16 cellular contexts compared by ENCODE assay signal in the genomic region with DNA sequence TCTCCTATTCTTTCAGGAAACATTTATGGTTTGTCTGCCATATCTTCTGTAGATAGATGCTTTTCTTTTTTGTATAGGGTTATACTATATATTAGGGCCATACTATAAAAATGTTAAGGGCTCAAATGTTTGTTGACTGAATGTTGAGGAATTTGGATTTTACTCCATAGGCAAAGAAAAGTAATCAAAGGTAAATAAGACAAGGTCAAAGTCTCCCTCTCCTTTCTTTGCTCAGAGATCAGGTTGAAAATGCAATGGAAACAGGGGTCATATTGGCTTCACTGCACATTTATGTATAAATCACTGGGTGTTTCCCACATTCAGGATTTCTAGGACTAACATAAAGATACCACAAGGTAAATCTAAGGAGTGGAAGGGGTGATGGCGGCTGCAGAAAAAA.
DNase-seq lines count a peak whose midpoint lies in the region; ATAC-seq and TF ChIP-seq lines count a peak whose summit lies in the region.
"Had no signal": no experiment of that assay in that cellular context is flagged by ENCODE, and none has a peak within 500 bp of the region (broad histone marks: within the 10 kb centered on the region; RNA-seq: fewer than 3 reads in every experiment).

No MANE protein-coding gene starts in this region.

- no peak for TF ChIP-seq RAD21 in liver (IDR thresholded peaks at IDR 0.05)

- H3K36me3 ChIP-seq in SJCRH30 (no peaks in the 10 kb centered on the region), liver (ENCODE audit: control insufficient read depth in 4 of 4, insufficient read depth in 3 of 4, low read depth in 1 of 4, low read length in 3 of 4) (no peaks in the 10 kb centered on the region)
- H3K36me3 ChIP-seq: BLaER1 had no signal

- intact Hi-C loops in left colon (cut with DNase I, micrococcal nuclease), result no loop called here

- 73% methylated on average over 1 of the region's 1 CpG for WGBS in liver

- no peaks in the 10 kb centered on the region for H3K27me3 ChIP-seq in SJCRH30
- no peaks in the 10 kb centered on the region for H3K27me3 ChIP-seq in liver (ENCODE audit: control insufficient read depth in 4 of 4, insufficient read depth in 4 of 4, low read length in 3 of 4)
- H3K27me3 ChIP-seq: BLaER1 had no signal

- TF ChIP-seq CTCF in liver (IDR thresholded peaks at IDR 0.05; ENCODE audit: low read depth, low read length, missing input control), result no peak
- TF ChIP-seq CTCF in GM10266 (IDR thresholded peaks at IDR 0.05; ENCODE audit: control insufficient read depth, insufficient read depth, low read depth, missing control alignments), result no peak

- DNase-seq in SJCRH30 (no peak), left colon (no peak), COR-L47 (lab: John Stamatoyannopoulos, UW) (no peak), GM10266 (ENCODE audit: extremely low spot score) (no peak)
- DNase-seq in stimulated activated CD4-positive, alpha-beta T cell treated with anti-CD3 and anti-CD28 coated beads, Interleukin-1b, Interleukin-23, amount 100 ng/mL, for 48 hours, result no peak
- DNase-seq: CD4-positive, CD25-positive, alpha-beta regulatory T cell; CD8-positive, alpha-beta T cell; DMS53; DMS79 treated with DMSO at 0.1 percent for 48 hours; GF-D8; GOT3; H7 had no signal

- H3K27ac ChIP-seq in SJCRH30, result peak overlapping the region; percentile 24
- H3K27ac ChIP-seq in liver (ENCODE audit: low read depth in 1 of 2, low read length in 2 of 2), result no peak overlapping the region
- H3K27ac ChIP-seq: BLaER1, C4-2B had no signal

- no peak overlapping the region for H3K4me3 ChIP-seq in SJCRH30
- H3K4me3 ChIP-seq in liver (ENCODE audit: low read depth in 1 of 3, low read length in 3 of 3), result no peak overlapping the region
- H3K4me3 ChIP-seq: BLaER1 had no signal

- peak; percentile 75 for ATAC-seq in left colon
- ATAC-seq: CD8-positive, alpha-beta T cell; HCT116 had no signal

- peaks cover 27% of the 10 kb centered on the region for H3K4me1 ChIP-seq in SJCRH30
- no peaks in the 10 kb centered on the region for H3K4me1 ChIP-seq in liver (ENCODE audit: control insufficient read depth in 4 of 4, insufficient read depth in 4 of 4, low read length in 3 of 4)
- H3K4me1 ChIP-seq: BLaER1 had no signal

- H3K9ac ChIP-seq in liver (ENCODE audit: low read depth in 1 of 2, low read length in 2 of 2), result no peak overlapping the region
- H3K9ac ChIP-seq: BLaER1 had no signal

- no peaks in the 10 kb centered on the region for H3K9me3 ChIP-seq in SJCRH30 (replicated peaks)
- H3K9me3 ChIP-seq in liver (ENCODE audit: control insufficient read depth in 4 of 4, low read length in 3 of 4), result no peaks in the 10 kb centered on the region
- H3K9me3 ChIP-seq: BLaER1 had no signal

TF ChIP-seq in liver, 16 proteins besides CTCF, POLR2A, EP300 and RAD21:
- TF ChIP-seq HNF4A (conservative IDR thresholded peaks at IDR 0.05) (peak; percentile 30 to 73), FOXA1 (IDR thresholded peaks at IDR 0.05) (no peak), TAF1 (conservative IDR thresholded peaks at IDR 0.05) (no peak), SP1 (IDR thresholded peaks at IDR 0.05) (peak; percentile 7), YY1 (IDR thresholded peaks at IDR 0.05) (no peak), NR2F2 (IDR thresholded peaks at IDR 0.05) (no peak), FOXA2 (IDR thresholded peaks at IDR 0.05) (no peak), HNF4G (IDR thresholded peaks at IDR 0.05) (no peak), JUND (IDR thresholded peaks at IDR 0.05) (no peak), RXRA (IDR thresholded peaks at IDR 0.05) (no peak)
- TF ChIP-seq, protein P1, sequence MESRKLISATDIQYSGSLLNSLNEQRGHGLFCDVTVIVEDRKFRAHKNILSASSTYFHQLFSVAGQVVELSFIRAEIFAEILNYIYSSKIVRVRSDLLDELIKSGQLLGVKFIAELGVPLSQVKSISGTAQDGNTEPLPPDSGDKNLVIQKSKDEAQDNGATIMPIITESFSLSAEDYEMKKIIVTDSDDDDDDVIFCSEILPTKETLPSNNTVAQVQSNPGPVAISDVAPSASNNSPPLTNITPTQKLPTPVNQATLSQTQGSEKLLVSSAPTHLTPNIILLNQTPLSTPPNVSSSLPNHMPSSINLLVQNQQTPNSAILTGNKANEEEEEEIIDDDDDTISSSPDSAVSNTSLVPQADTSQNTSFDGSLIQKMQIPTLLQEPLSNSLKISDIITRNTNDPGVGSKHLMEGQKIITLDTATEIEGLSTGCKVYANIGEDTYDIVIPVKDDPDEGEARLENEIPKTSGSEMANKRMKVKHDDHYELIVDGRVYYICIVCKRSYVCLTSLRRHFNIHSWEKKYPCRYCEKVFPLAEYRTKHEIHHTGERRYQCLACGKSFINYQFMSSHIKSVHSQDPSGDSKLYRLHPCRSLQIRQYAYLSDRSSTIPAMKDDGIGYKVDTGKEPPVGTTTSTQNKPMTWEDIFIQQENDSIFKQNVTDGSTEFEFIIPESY (IDR thresholded peaks at IDR 0.05), result no peak
- TF ChIP-seq, protein P2, sequence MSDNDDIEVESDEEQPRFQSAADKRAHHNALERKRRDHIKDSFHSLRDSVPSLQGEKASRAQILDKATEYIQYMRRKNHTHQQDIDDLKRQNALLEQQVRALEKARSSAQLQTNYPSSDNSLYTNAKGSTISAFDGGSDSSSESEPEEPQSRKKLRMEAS (IDR thresholded peaks at IDR 0.05), result no peak
- TF ChIP-seq, protein P3, sequence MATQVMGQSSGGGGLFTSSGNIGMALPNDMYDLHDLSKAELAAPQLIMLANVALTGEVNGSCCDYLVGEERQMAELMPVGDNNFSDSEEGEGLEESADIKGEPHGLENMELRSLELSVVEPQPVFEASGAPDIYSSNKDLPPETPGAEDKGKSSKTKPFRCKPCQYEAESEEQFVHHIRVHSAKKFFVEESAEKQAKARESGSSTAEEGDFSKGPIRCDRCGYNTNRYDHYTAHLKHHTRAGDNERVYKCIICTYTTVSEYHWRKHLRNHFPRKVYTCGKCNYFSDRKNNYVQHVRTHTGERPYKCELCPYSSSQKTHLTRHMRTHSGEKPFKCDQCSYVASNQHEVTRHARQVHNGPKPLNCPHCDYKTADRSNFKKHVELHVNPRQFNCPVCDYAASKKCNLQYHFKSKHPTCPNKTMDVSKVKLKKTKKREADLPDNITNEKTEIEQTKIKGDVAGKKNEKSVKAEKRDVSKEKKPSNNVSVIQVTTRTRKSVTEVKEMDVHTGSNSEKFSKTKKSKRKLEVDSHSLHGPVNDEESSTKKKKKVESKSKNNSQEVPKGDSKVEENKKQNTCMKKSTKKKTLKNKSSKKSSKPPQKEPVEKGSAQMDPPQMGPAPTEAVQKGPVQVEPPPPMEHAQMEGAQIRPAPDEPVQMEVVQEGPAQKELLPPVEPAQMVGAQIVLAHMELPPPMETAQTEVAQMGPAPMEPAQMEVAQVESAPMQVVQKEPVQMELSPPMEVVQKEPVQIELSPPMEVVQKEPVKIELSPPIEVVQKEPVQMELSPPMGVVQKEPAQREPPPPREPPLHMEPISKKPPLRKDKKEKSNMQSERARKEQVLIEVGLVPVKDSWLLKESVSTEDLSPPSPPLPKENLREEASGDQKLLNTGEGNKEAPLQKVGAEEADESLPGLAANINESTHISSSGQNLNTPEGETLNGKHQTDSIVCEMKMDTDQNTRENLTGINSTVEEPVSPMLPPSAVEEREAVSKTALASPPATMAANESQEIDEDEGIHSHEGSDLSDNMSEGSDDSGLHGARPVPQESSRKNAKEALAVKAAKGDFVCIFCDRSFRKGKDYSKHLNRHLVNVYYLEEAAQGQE (IDR thresholded peaks at IDR 0.05), result no peak
